Comparison of ENCODE assay signal across 8 cellular contexts in the genomic region with DNA sequence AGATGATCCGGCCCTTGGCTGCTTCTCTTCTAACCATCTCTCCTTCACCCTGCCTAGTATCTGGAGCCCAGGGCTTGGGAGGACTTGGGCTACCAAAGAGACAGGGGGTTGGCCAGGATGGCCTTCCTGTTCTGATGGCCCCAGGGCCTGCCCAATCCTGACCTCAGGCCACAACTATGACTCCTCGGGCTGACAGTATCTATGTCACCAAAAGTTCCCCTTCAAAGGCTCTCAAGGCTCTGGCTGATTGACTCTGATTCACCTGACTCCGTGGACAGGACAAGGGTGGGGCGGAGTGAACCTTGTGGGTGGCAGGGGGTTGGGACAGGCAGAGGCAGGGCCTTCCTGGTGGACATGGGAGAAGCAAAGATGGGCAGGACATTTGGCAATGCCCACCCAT. TPM values are rescaled to one million over a fixed set of nuclear protein-coding genes. Genes with fewer than 3 reads are reported as not detected.
DNase-seq lines count a peak whose midpoint lies in the region; ATAC-seq and TF ChIP-seq lines count a peak whose summit lies in the region.

No MANE protein-coding gene starts in this region.

- H3K14ac ChIP-seq in neuronal stem cell (ENCODE audit: low read length) = no peak overlapping the region

- no CpG with 5 or more reads among the region's 4 CpGs for WGBS in neuronal stem cell (ENCODE audit: extremely low coverage in 2 of 2, insufficient read length in 2 of 2, insufficient replicate concordance in 1 of 2), 2 donors
- WGBS in endodermal cell (ENCODE audit: insufficient coverage in 1 of 2, insufficient read length in 1 of 2), 2 experiments = 85 to 100% methylated on average over 1 to 4 of the region's 4 CpGs

- no peak overlapping the region for H2BK12ac ChIP-seq in neuronal stem cell (ENCODE audit: low read length)

- H3K9ac ChIP-seq in neuronal stem cell (ENCODE audit: low read depth, low read length, poor library complexity) = peak overlapping the region; percentile 13
- no peak overlapping the region for H3K9ac ChIP-seq in endodermal cell (ENCODE audit: extremely low read depth, low read length, poor library complexity, severe bottlenecking)

- H3K27ac ChIP-seq in neuronal stem cell (replicated peaks; ENCODE audit: low read length) (no peak overlapping the region), endodermal cell (ENCODE audit: low read depth, low read length) (no peak overlapping the region)

- no peaks in the 10 kb centered on the region for H3K9me3 Mint-ChIP-seq in activated naive CD4-positive, alpha-beta T cell treated with anti-CD3 and anti-CD28 coated beads, Interleukin-2, amount 10 ng/mL, durations not matched to agents 7 days and 5 days
- H3K9me3 Mint-ChIP-seq in Caco-2 (ENCODE audit: unreplicated experiment) (no peaks in the 10 kb centered on the region), endodermal cell (no peaks in the 10 kb centered on the region)

- DNase-seq in activated naive CD4-positive, alpha-beta T cell treated with anti-CD3 and anti-CD28 coated beads, Interleukin-2, amount 10 ng/mL, durations not matched to agents 7 days and 5 days = no peak
- DNase-seq in neuronal stem cell (ENCODE audit: low spot score) (no peak), H4 (ENCODE audit: low spot score) (no peak), Caco-2 (no peak), endodermal cell (no peak)

- H3K18ac ChIP-seq in neuronal stem cell (ENCODE audit: low read length) = no peak overlapping the region

- peaks cover 30 to 31% of the 10 kb centered on the region in 2 donors for H3K4me1 ChIP-seq in neuronal stem cell (ENCODE audit: control insufficient read depth in 2 of 2, insufficient read depth in 1 of 2, low read depth in 1 of 2, low read length in 2 of 2)
- H3K4me1 ChIP-seq in Caco-2 = no peaks in the 10 kb centered on the region
- H3K4me1 ChIP-seq in endodermal cell (ENCODE audit: control insufficient read depth, insufficient read depth, low read length) = peaks cover 16% of the 10 kb centered on the region

- H3K27me3 ChIP-seq in neuronal stem cell (ENCODE audit: control insufficient read depth in 3 of 3, insufficient read depth in 3 of 3, low read depth in 1 of 3, low read length in 3 of 3) = no peaks in the 10 kb centered on the region
- no peaks in the 10 kb centered on the region for H3K27me3 ChIP-seq in Caco-2 (replicated peaks; ENCODE audit: control insufficient read depth, insufficient read depth, low read length)
- H3K27me3 ChIP-seq in endodermal cell (ENCODE audit: control insufficient read depth, insufficient read depth, low read length, poor library complexity, severe bottlenecking) = no peaks in the 10 kb centered on the region

- no peak overlapping the region for H3K4ac ChIP-seq in neuronal stem cell (ENCODE audit: low read length)

- H3K4me2 ChIP-seq in neuronal stem cell (ENCODE audit: insufficient read depth, low read length, poor library complexity, severe bottlenecking) = no peak overlapping the region

- intact Hi-C loops in Caco-2 (cut with micrococcal nuclease; ENCODE audit: unreplicated experiment) = no loop called here

- no peaks in the 10 kb centered on the region for H3K27me3 Mint-ChIP-seq in activated naive CD4-positive, alpha-beta T cell treated with anti-CD3 and anti-CD28 coated beads, Interleukin-2, amount 10 ng/mL, durations not matched to agents 7 days and 5 days
- H3K27me3 Mint-ChIP-seq in Caco-2 (ENCODE audit: insufficient read depth, unreplicated experiment) = no peaks in the 10 kb centered on the region
- no peaks in the 10 kb centered on the region for H3K27me3 Mint-ChIP-seq in endodermal cell (ENCODE audit: insufficient read depth)

- H3K9me3 ChIP-seq in neuronal stem cell (replicated peaks in 1 of 2; ENCODE audit: control insufficient read depth in 2 of 2, insufficient read depth in 1 of 2, low read depth in 1 of 2, low read length in 2 of 2) (no peaks in the 10 kb centered on the region), Caco-2 (no peaks in the 10 kb centered on the region), endodermal cell (ENCODE audit: control insufficient read depth, low read length) (no peaks in the 10 kb centered on the region)

- peaks cover 4% of the 10 kb centered on the region for H3K79me1 ChIP-seq in neuronal stem cell (ENCODE audit: low read depth, low read length)

- ATAC-seq in HG02798 (IDR thresholded peaks at IDR 0.05; ENCODE audit: poor library complexity, unreplicated experiment) (peak; percentile 28), GM19395 (IDR thresholded peaks at IDR 0.05; ENCODE audit: unreplicated experiment) (no peak)

- no peak overlapping the region for H2AK5ac ChIP-seq in neuronal stem cell (ENCODE audit: low read depth, low read length)

- H3K4me3 ChIP-seq in GM12875 (ENCODE audit: low read depth, low read length) (peak overlapping the region; percentile 38), neuronal stem cell (ENCODE audit: low read length in 2 of 2) (no peak overlapping the region), Caco-2 (ENCODE audit: low read depth, low read length) (no peak overlapping the region), endodermal cell (ENCODE audit: low read length) (no peak overlapping the region)

- peaks cover 0 to under 1% of the 10 kb centered on the region in 2 donors for H3K36me3 ChIP-seq in neuronal stem cell (replicated peaks in 1 of 2; ENCODE audit: control insufficient read depth in 2 of 2, insufficient read depth in 2 of 2, low read length in 2 of 2)
- peaks cover 1% of the 10 kb centered on the region; the same call in 1 of the 2 replicates for H3K36me3 ChIP-seq in Caco-2 (ENCODE audit: control insufficient read depth, insufficient read depth, low read length)
- no peaks in the 10 kb centered on the region for H3K36me3 ChIP-seq in endodermal cell (ENCODE audit: control insufficient read depth, insufficient read depth, low read length)

- peaks cover 68% of the 10 kb centered on the region for H3K4me1 Mint-ChIP-seq in activated naive CD4-positive, alpha-beta T cell treated with anti-CD3 and anti-CD28 coated beads, Interleukin-2, amount 10 ng/mL, durations not matched to agents 7 days and 5 days
- H3K4me1 Mint-ChIP-seq in Caco-2 (ENCODE audit: low read depth, unreplicated experiment) = peaks cover 14% of the 10 kb centered on the region
- H3K4me1 Mint-ChIP-seq in endodermal cell = peaks cover 29% of the 10 kb centered on the region

- peak overlapping the region; percentile 47 for H3K23ac ChIP-seq in neuronal stem cell (ENCODE audit: low read depth, low read length, poor library complexity)

- POLR2A ChIA-PET in Caco-2 (lab: Charles Lee) = no interaction called here

- H2BK5ac ChIP-seq in neuronal stem cell (ENCODE audit: low read length) = peak overlapping the region; percentile 39

- TF ChIP-seq CTCF in GM12875 (IDR thresholded peaks at IDR 0.05; ENCODE audit: borderline replicate concordance, insufficient read depth, low read depth, low read length) (no peak), Caco-2 (IDR thresholded peaks at IDR 0.05; ENCODE audit: insufficient read depth in 1 of 2, low read depth in 1 of 2, low read length in 1 of 2, severe bottlenecking in 1 of 2, unreplicated experiment in 1 of 2) (no peak), endodermal cell (conservative IDR thresholded peaks at IDR 0.05) (no peak)

- peak overlapping the region; percentile 26 for H2BK15ac ChIP-seq in neuronal stem cell (ENCODE audit: low read length)

- H2BK120ac ChIP-seq in neuronal stem cell (ENCODE audit: low read depth, low read length) = no peak overlapping the region

- CTCF ChIA-PET in activated naive CD4-positive, alpha-beta T cell treated with anti-CD3 and anti-CD28 coated beads, Interleukin-2, amount 10 ng/mL, durations not matched to agents 7 days and 5 days (lab: Charles Lee) = interaction anchor here (1.0 to 13.8 kb wide), 3 partner anchors 13 to 94 kb away, joined by 3 to 150 read pairs (median 4); partner anchors contain the start of gene MEF2D
- CTCF ChIA-PET in Caco-2 (lab: Charles Lee) = no interaction called here

- H3K4me3 Mint-ChIP-seq in activated naive CD4-positive, alpha-beta T cell treated with anti-CD3 and anti-CD28 coated beads, Interleukin-2, amount 10 ng/mL, durations not matched to agents 7 days and 5 days = no peak overlapping the region
- H3K4me3 Mint-ChIP-seq in Caco-2 (ENCODE audit: unreplicated experiment) (no peak overlapping the region), endodermal cell (no peak overlapping the region)

- H4K8ac ChIP-seq in neuronal stem cell (ENCODE audit: low read depth, low read length) = no peak overlapping the region

- H4K91ac ChIP-seq in neuronal stem cell (ENCODE audit: low read depth, low read length, poor library complexity) = no peak overlapping the region

- peaks cover 27% of the 10 kb centered on the region for H3K36me3 Mint-ChIP-seq in activated naive CD4-positive, alpha-beta T cell treated with anti-CD3 and anti-CD28 coated beads, Interleukin-2, amount 10 ng/mL, durations not matched to agents 7 days and 5 days
- H3K36me3 Mint-ChIP-seq in Caco-2 (ENCODE audit: insufficient read depth, unreplicated experiment) (peaks cover 5% of the 10 kb centered on the region), endodermal cell (ENCODE audit: low read depth) (no peaks in the 10 kb centered on the region)

- H2AFZ ChIP-seq in neuronal stem cell (ENCODE audit: low read length) = no peak overlapping the region

- no TSS peak for BruUV-seq in Caco-2 (replicated peaks; lab: Mats Ljungman, UMichigan)

- peak overlapping the region; percentile 34 for H3K27ac Mint-ChIP-seq in activated naive CD4-positive, alpha-beta T cell treated with anti-CD3 and anti-CD28 coated beads, Interleukin-2, amount 10 ng/mL, durations not matched to agents 7 days and 5 days
- H3K27ac Mint-ChIP-seq in Caco-2 (ENCODE audit: unreplicated experiment) (no peak overlapping the region), endodermal cell (no peak overlapping the region)

RNA-seq across cellular contexts. Expression of gene MEF2D, which starts 12.7 kb away (rescaled TPM):
- polyA plus RNA-seq in neuronal stem cell (2013, experiment 1 of 2) = 8.4 TPM
- polyA plus RNA-seq in neuronal stem cell (2013, experiment 2 of 2) = 9.2 TPM
- 3.9 and 7.9 TPM in 2 replicates for total RNA-seq in H4 (2014; rRNA removed; shearing (Covaris generic))
- total RNA-seq in Caco-2 (2022) (18.6 and 21.4 TPM in 2 replicates), endodermal cell (10 to 100 TPM; 10.5 to 12.8 TPM)
- polyA plus RNA-seq in endodermal cell (2013, experiment 1 of 2) = 11.5 TPM
- polyA plus RNA-seq in endodermal cell (2013, experiment 2 of 2) = 11.3 TPM
